ENCODE assay signal across 22 cellular contexts in the genomic region with DNA sequence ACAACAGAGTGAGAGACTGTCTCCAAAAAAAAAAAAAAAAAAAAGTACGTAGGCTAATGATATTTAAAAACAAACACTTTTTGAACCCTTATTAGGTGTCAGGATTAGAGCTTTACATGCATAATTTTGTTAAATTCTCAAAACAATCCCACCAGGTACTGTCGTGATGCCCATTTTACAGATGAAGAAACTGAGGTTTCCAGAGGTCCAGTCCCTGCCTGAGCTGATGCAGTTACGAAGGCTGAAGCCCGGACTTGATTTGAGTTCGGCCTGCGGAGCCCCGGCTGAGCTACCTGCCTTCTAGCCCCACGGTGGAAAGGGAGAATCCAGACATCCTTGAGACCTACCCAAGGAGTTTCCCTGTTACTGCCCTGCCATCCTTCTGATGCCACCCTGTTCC.
DNase-seq lines count a peak whose midpoint lies in the region; ATAC-seq, FAIRE-seq and TF ChIP-seq lines count a peak whose summit lies in the region.
"Had no signal": no experiment of that assay in that cellular context is flagged by ENCODE, and none has a peak within 500 bp of the region (broad histone marks: within the 10 kb centered on the region; RNA-seq: fewer than 3 reads in every experiment).

No MANE protein-coding gene starts in this region.

- in situ Hi-C loops in HepG2 (cut with HindIII; ENCODE audit: extremely low pct_ligation_motif_present, low pct_unique_long_range_greater_than_20kb), result loop anchor here (5.0 to 25.0 kb wide), 2 partner anchors 257 to 377 kb away; no protein-coding TSS in a partner anchor
- in situ Hi-C loops in K562 (cut with MboI), result loop anchor here (25.0 kb wide), 2 partner anchors 252 to 377 kb away; no protein-coding TSS in a partner anchor

- no peak for DNase-seq in HepG2 (ENCODE audit: low spot score)
- DNase-seq in right lobe of liver, result no peak
- no peak for DNase-seq in K562 (ENCODE audit: extremely low read depth in 1 of 4, low spot score in 3 of 4)
- no peak for DNase-seq in neuronal stem cell (ENCODE audit: low spot score)
- no peak for DNase-seq in left lung
- DNase-seq in RWPE1 (ENCODE audit: low spot score), result no peak
- DNase-seq: AML-193; Caco-2; Calu3; CD4-positive, alpha-beta T cell; CD8-positive, alpha-beta T cell; DMS79 treated with DMSO at 0.1 percent for 48 hours; GF-D8 had no signal

- 38% methylated on average over 8 of the region's 8 CpGs for WGBS in HepG2 (ENCODE audit: low lambda C conversion rate)
- WGBS in right lobe of liver (ENCODE audit: insufficient coverage, low coverage, low lambda C conversion rate, missing lambda C conversion rate), result 68% methylated on average over 7 of the region's 8 CpGs
- WGBS in K562 (ENCODE audit: insufficient coverage, low coverage, missing lambda C conversion rate), result 3% methylated on average over 7 of the region's 8 CpGs
- WGBS in neuronal stem cell (ENCODE audit: extremely low coverage in 2 of 2, insufficient read length in 2 of 2, insufficient replicate concordance in 1 of 2), 2 donors, result no CpG with 5 or more reads among the region's 8 CpGs

- no peak overlapping the region for H4K91ac ChIP-seq in neuronal stem cell (ENCODE audit: low read depth, low read length, poor library complexity)

- POLR2A ChIA-PET in HepG2 (lab: Yijun Ruan, JAX) (no interaction called here), K562 (lab: Yijun Ruan, JAX) (interaction anchor here (1.3 kb wide), 1 partner anchor 14 kb away, joined by 4 read pairs; no protein-coding TSS in a partner anchor), RWPE1 (lab: Yijun Ruan, JAX; ENCODE audit: low non-redundant PET) (no interaction called here)

- no peak for TF ChIP-seq CTCF in HepG2 (CRISPR knock-in tag; IDR thresholded peaks at IDR 0.05)
- no peak for TF ChIP-seq CTCF in right lobe of liver (IDR thresholded peaks at IDR 0.05)
- TF ChIP-seq CTCF in K562 (IDR thresholded peaks at IDR 0.05 in 2 of 3, conservative IDR thresholded peaks at IDR 0.05 in 1 of 3; ENCODE audit: insufficient read depth in 2 of 3, low read depth in 1 of 3, low read length in 3 of 3), result no peak
- TF ChIP-seq CTCF in left lung (IDR thresholded peaks at IDR 0.05), result no peak
- no peak for TF ChIP-seq CTCF in RWPE1 (conservative IDR thresholded peaks at IDR 0.05; ENCODE audit: low read depth)

- H3K23ac ChIP-seq in neuronal stem cell (ENCODE audit: low read depth, low read length, poor library complexity), result no peak overlapping the region

- H3K79me2 ChIP-seq in HepG2 (ENCODE audit: insufficient read depth, low read length) (no peaks in the 10 kb centered on the region), K562 (ENCODE audit: control insufficient read depth, insufficient read depth, low read length) (no peaks in the 10 kb centered on the region)

- H3K9me3 ChIP-seq in HepG2 (ENCODE audit: low read length) (0 out of 2 replicates have a peak, but pooled peaks cover 4% of the 10 kb centered on the region), right lobe of liver (no peaks in the 10 kb centered on the region), K562 (replicated peaks; ENCODE audit: control insufficient read depth, insufficient read depth, low read depth, low read length) (no peaks in the 10 kb centered on the region), neuronal stem cell (replicated peaks in 1 of 2; ENCODE audit: control insufficient read depth in 2 of 2, insufficient read depth in 1 of 2, low read depth in 1 of 2, low read length in 2 of 2) (no peaks in the 10 kb centered on the region), left lung (no peaks in the 10 kb centered on the region)
- H3K9me3 ChIP-seq: A549, Caco-2 had no signal

- no peak for TF ChIP-seq RAD21 in HepG2 (CRISPR knock-in tag; IDR thresholded peaks at IDR 0.05)
- no peak for TF ChIP-seq RAD21 in K562 (CRISPR knock-in tag; conservative IDR thresholded peaks at IDR 0.05 in 1 of 2, IDR thresholded peaks at IDR 0.05 in 1 of 2)

- H3K79me1 ChIP-seq in neuronal stem cell (ENCODE audit: low read depth, low read length), result no peaks in the 10 kb centered on the region

- CTCF ChIA-PET in HepG2 (lab: Yijun Ruan, JAX; ENCODE audit: low intra/inter-chr PET ratio, low total read pairs) (no interaction called here), K562 (lab: Yijun Ruan, JAX; ENCODE audit: low intra/inter-chr PET ratio) (no interaction called here), RWPE1 (lab: Yijun Ruan, JAX) (interaction anchor here (0.6 kb wide), 1 partner anchor 522 kb away, joined by 4 read pairs; no protein-coding TSS in a partner anchor)

- H3K4me1 ChIP-seq in HepG2 (ENCODE audit: insufficient read depth, low read length) (no peaks in the 10 kb centered on the region), right lobe of liver (no peaks in the 10 kb centered on the region), K562 (replicated peaks in 1 of 2; ENCODE audit: control insufficient read depth in 2 of 2, insufficient read depth in 2 of 2, low read length in 2 of 2) (peaks cover 0 to 5% of the 10 kb centered on the region in 2 experiments; a peak in 1 of 5 replicates), neuronal stem cell (ENCODE audit: control insufficient read depth in 2 of 2, insufficient read depth in 1 of 2, low read depth in 1 of 2, low read length in 2 of 2) (peaks cover 0 to 3% of the 10 kb centered on the region in 2 donors), left lung (peaks cover 0 to 4% of the 10 kb centered on the region in 2 donors)
- H3K4me1 ChIP-seq: A549, Caco-2 had no signal

- TF ChIP-seq POLR2A in HepG2 (IDR thresholded peaks at IDR 0.05; ENCODE audit: insufficient read depth in 1 of 2, low read depth in 2 of 2, low read length in 2 of 2) (no peak), right lobe of liver (IDR thresholded peaks at IDR 0.05) (no peak), K562 (conservative IDR thresholded peaks at IDR 0.05) (no peak)

- H4K20me1 ChIP-seq in HepG2 (ENCODE audit: insufficient read depth, low read length) (no peaks in the 10 kb centered on the region; the same call in 1 of the 2 replicates), K562 (replicated peaks; ENCODE audit: control insufficient read depth, insufficient read depth, low read length) (no peaks in the 10 kb centered on the region)
- H4K20me1 ChIP-seq: BLaER1 treated with 17β-estradiol and CSF1 and Interleukin-3, amounts not matched to agents 10 nM and 100 nM had no signal

- H2BK12ac ChIP-seq in neuronal stem cell (ENCODE audit: low read length), result peak overlapping the region; percentile 73

- BruUV-seq in HepG2 (replicated peaks; lab: Mats Ljungman, UMichigan) (no TSS peak), K562 (replicated peaks; lab: Mats Ljungman, UMichigan) (no TSS peak)

- no peaks in the 10 kb centered on the region for H3K36me3 ChIP-seq in HepG2 (replicated peaks in 1 of 2; ENCODE audit: control insufficient read depth in 1 of 2, insufficient read depth in 2 of 2, low read length in 2 of 2)
- no peaks in the 10 kb centered on the region for H3K36me3 ChIP-seq in right lobe of liver
- H3K36me3 ChIP-seq in K562 (ENCODE audit: control insufficient read depth, insufficient read depth, low read length), result no peaks in the 10 kb centered on the region
- H3K36me3 ChIP-seq in neuronal stem cell (replicated peaks in 1 of 2; ENCODE audit: control insufficient read depth in 2 of 2, insufficient read depth in 2 of 2, low read length in 2 of 2), result no peaks in the 10 kb centered on the region
- H3K36me3 ChIP-seq in left lung, result no peaks in the 10 kb centered on the region
- H3K36me3 ChIP-seq: BLaER1 treated with 17β-estradiol and CSF1 and Interleukin-3, amounts not matched to agents 10 nM and 100 nM had no signal

- no peak overlapping the region for H2AFZ ChIP-seq in HepG2 (ENCODE audit: low read length)
- H2AFZ ChIP-seq in K562 (ENCODE audit: low read depth, low read length), result no peak overlapping the region
- no peak overlapping the region for H2AFZ ChIP-seq in neuronal stem cell (ENCODE audit: low read length)

- H2BK5ac ChIP-seq in neuronal stem cell (ENCODE audit: low read length), result no peak overlapping the region

- FAIRE-seq in HepG2 (lab: Jason Lieb, UNC), result no peak
- FAIRE-seq in K562 (lab: Jason Lieb, UNC), result no peak
- FAIRE-seq: A549, D721Med, G401.6, GM12891, GM19239 had no signal

- no peak overlapping the region for H2BK120ac ChIP-seq in neuronal stem cell (ENCODE audit: low read depth, low read length)

- peak overlapping the region; percentile 56 for H2AK5ac ChIP-seq in neuronal stem cell (ENCODE audit: low read depth, low read length)

- peaks cover 1 to 11% of the 10 kb centered on the region in 2 experiments; a peak in 3 of 5 replicates for H3K27me3 ChIP-seq in HepG2 (ENCODE audit: control insufficient read depth in 1 of 2, insufficient read depth in 2 of 2, low read length in 2 of 2)
- H3K27me3 ChIP-seq in right lobe of liver, result no peaks in the 10 kb centered on the region
- peaks cover 2 to 6% of the 10 kb centered on the region in 2 experiments; a peak in 2 of 5 replicates for H3K27me3 ChIP-seq in K562 (ENCODE audit: control insufficient read depth in 2 of 2, insufficient read depth in 2 of 2, low read length in 2 of 2)
- H3K27me3 ChIP-seq in neuronal stem cell (ENCODE audit: control insufficient read depth in 3 of 3, insufficient read depth in 3 of 3, low read depth in 1 of 3, low read length in 3 of 3), result peaks cover 0 to 3% (median 0%) of the 10 kb centered on the region in 3 experiments
- peaks cover 0 to 39% of the 10 kb centered on the region in 2 donors for H3K27me3 ChIP-seq in left lung

- H3K4ac ChIP-seq in neuronal stem cell (ENCODE audit: low read length), result no peak overlapping the region

- no peak overlapping the region for H3K18ac ChIP-seq in neuronal stem cell (ENCODE audit: low read length)

- H2BK15ac ChIP-seq in neuronal stem cell (ENCODE audit: low read length), result peak overlapping the region; percentile 15

- intact Hi-C loops in HepG2 (cut with micrococcal nuclease; ENCODE audit: unreplicated experiment) (no loop called here), right lobe of liver (cut with DNase I) (loop anchor here in 1 of 2 donors (10.0 kb wide), 1 partner anchor 370 kb away; no protein-coding TSS in a partner anchor), K562 (cut with micrococcal nuclease) (loop anchor here (5.0 kb wide), 1 partner anchor 257 kb away; no protein-coding TSS in a partner anchor), left lung (cut with DNase I) (no loop called here)

- H4K8ac ChIP-seq in neuronal stem cell (ENCODE audit: low read depth, low read length), result no peak overlapping the region

- ATAC-seq in HepG2, result no peak
- no peak for ATAC-seq in right lobe of liver
- ATAC-seq in K562, result no peak
- no peak for ATAC-seq in left lung
- no peak for ATAC-seq in GM21423 (IDR thresholded peaks at IDR 0.05; ENCODE audit: unreplicated experiment)
- ATAC-seq: A549; CD8-positive, alpha-beta T cell had no signal

- H3K27ac ChIP-seq in HepG2 (ENCODE audit: extremely low read length, insufficient read depth, low read length) (no peak overlapping the region), right lobe of liver (no peak overlapping the region), K562 (ENCODE audit: extremely low read depth, low read depth, low read length) (no peak overlapping the region), neuronal stem cell (replicated peaks; ENCODE audit: low read length) (no peak overlapping the region), left lung (no peak overlapping the region), RWPE1 (no peak overlapping the region)
- H3K27ac ChIP-seq: 22Rv1; A549; BLaER1 treated with 17β-estradiol and CSF1 and Interleukin-3, amounts not matched to agents 10 nM and 100 nM; C4-2B had no signal

- no peak overlapping the region for H3K4me2 ChIP-seq in HepG2 (ENCODE audit: low read depth, low read length)
- H3K4me2 ChIP-seq in K562 (ENCODE audit: insufficient read depth, low read length), result no peak overlapping the region
- H3K4me2 ChIP-seq in neuronal stem cell (ENCODE audit: insufficient read depth, low read length, poor library complexity, severe bottlenecking), result no peak overlapping the region
- H3K4me2 ChIP-seq: A549; BLaER1 treated with 17β-estradiol and CSF1 and Interleukin-3, amounts not matched to agents 10 nM and 100 nM had no signal

- no peaks in the 10 kb centered on the region for H3K9me1 ChIP-seq in K562 (ENCODE audit: control insufficient read depth, insufficient read depth, low read length)

- H3K4me3 ChIP-seq in HepG2 (replicated peaks in 1 of 3; ENCODE audit: insufficient read depth in 1 of 3, low read depth in 2 of 3, low read length in 3 of 3) (no peak overlapping the region), right lobe of liver (no peak overlapping the region), K562 (no peak overlapping the region), neuronal stem cell (ENCODE audit: low read length in 2 of 2) (no peak overlapping the region), left lung (no peak overlapping the region)
- H3K4me3 ChIP-seq: A549; BLaER1 treated with 17β-estradiol and CSF1 and Interleukin-3, amounts not matched to agents 10 nM and 100 nM had no signal

- TF ChIP-seq EP300 in HepG2 (IDR thresholded peaks at IDR 0.05; ENCODE audit: low read depth in 2 of 2, low read length in 2 of 2) (no peak), HepG2 (CRISPR knock-in tag; IDR thresholded peaks at IDR 0.05; ENCODE audit: borderline replicate concordance) (no peak), K562 (IDR thresholded peaks at IDR 0.05; ENCODE audit: low read length) (no peak)

- H3K9ac ChIP-seq in HepG2 (ENCODE audit: insufficient read depth, low read depth, low read length) (no peak overlapping the region), K562 (ENCODE audit: insufficient read depth in 1 of 2, low read depth in 2 of 2, low read length in 2 of 2) (no peak overlapping the region), neuronal stem cell (ENCODE audit: low read depth, low read length, poor library complexity) (no peak overlapping the region)
- H3K9ac ChIP-seq: BLaER1 treated with 17β-estradiol and CSF1 and Interleukin-3, amounts not matched to agents 10 nM and 100 nM had no signal

- H3K14ac ChIP-seq in neuronal stem cell (ENCODE audit: low read length), result no peak overlapping the region
